8 cellular contexts compared by ENCODE assay signal in genomic region chr3:51386159-51386851, GRCh38. TPM values are rescaled to one million over a fixed set of nuclear protein-coding genes. Genes with fewer than 3 reads are reported as not detected.
A peak's percentile ranks its signal among the peaks of the same experiment; 100 is the strongest.
DNase-seq lines count a peak whose midpoint lies in the region; TF ChIP-seq lines count a peak whose summit lies in the region.

No MANE protein-coding gene starts in this region.

- no peaks in the 10 kb centered on the region for H3K27me3 ChIP-seq in HUES6 (ENCODE audit: control insufficient read depth, insufficient read depth, low read length)
- H3K27me3 ChIP-seq in breast epithelium: no peaks in the 10 kb centered on the region

- peaks cover 54% of the 10 kb centered on the region for H3K4me1 Mint-ChIP-seq in mesothelial cell of epicardium

- peaks cover 2% of the 10 kb centered on the region for H3K36me3 Mint-ChIP-seq in mesothelial cell of epicardium

- CTCF ChIA-PET in AG04449 (lab: Yijun Ruan, JAX): interaction anchor here (0.7 to 4.8 kb wide), 5 partner anchors 12 to 771 kb away, joined by 3 to 38 read pairs (median 10); partner anchors contain the start of gene MAPKAPK3

- no peak overlapping the region for H3K27ac ChIP-seq in HUES6 (ENCODE audit: low read depth, low read length)
- H3K27ac ChIP-seq in breast epithelium: peak overlapping the region; percentile 90 to 97

- DNase-seq in AG04449 (ENCODE audit: low read depth, low spot score): no peak
- DNase-seq in breast epithelium (ENCODE audit: low spot score in 2 of 2): no peak
- DNase-seq in mesothelial cell of epicardium (ENCODE audit: low spot score in 2 of 2, unreplicated experiment in 2 of 2): no peak
- no peak for DNase-seq in NK-92 (lab: John Stamatoyannopoulos, UW; ENCODE audit: unreplicated experiment)
- DNase-seq in RPMI8226: no peak
- DNase-seq in activated gamma-delta T cell (lab: John Stamatoyannopoulos, UW): no peak
- DNase-seq in GM13977 (ENCODE audit: low spot score): no peak

- intact Hi-C loops in breast epithelium (cut with DNase I; ENCODE audit: low total_unique reads): loop anchor here (5.0 kb wide), 1 partner anchor 774 kb away; the partner anchor contains the start of gene CISH

- in situ Hi-C loops in GM13977 (cut with MboI; ENCODE audit: low pct_unique_long_range_greater_than_20kb, low sequenced_read_pairs, unreplicated experiment): no loop called here

- H3K9me3 ChIP-seq in HUES6 (ENCODE audit: control insufficient read depth, insufficient read depth, low read depth, low read length): no peaks in the 10 kb centered on the region
- no peaks in the 10 kb centered on the region for H3K9me3 ChIP-seq in breast epithelium

- peak overlapping the region; percentile 98 for H3K27ac Mint-ChIP-seq in mesothelial cell of epicardium

- peak overlapping the region; percentile 80 for H3K9ac ChIP-seq in HUES6 (ENCODE audit: low read length)

- H3K36me3 ChIP-seq in HUES6 (ENCODE audit: control insufficient read depth, insufficient read depth, low read length) (peaks cover 41% of the 10 kb centered on the region), breast epithelium (no peaks in the 10 kb centered on the region)

- TF ChIP-seq POLR2A in breast epithelium (IDR thresholded peaks at IDR 0.05): no peak

- peak overlapping the region; percentile 97 for H3K4me3 Mint-ChIP-seq in mesothelial cell of epicardium

- H3K4me1 ChIP-seq in HUES6 (ENCODE audit: control insufficient read depth, insufficient read depth, low read length) (peaks cover 27% of the 10 kb centered on the region), breast epithelium (peaks cover 9 to 40% of the 10 kb centered on the region in 2 donors)

- H3K27me3 Mint-ChIP-seq in mesothelial cell of epicardium (ENCODE audit: low read depth): no peaks in the 10 kb centered on the region

- TF ChIP-seq CTCF in AG04449 (IDR thresholded peaks at IDR 0.05; ENCODE audit: insufficient read depth, low read length, missing control alignments): no peak
- TF ChIP-seq CTCF in breast epithelium (IDR thresholded peaks at IDR 0.05): peak in 1 of 3 donors; percentile 19
- no peak for TF ChIP-seq CTCF in mesothelial cell of epicardium (IDR thresholded peaks at IDR 0.05; ENCODE audit: unreplicated experiment)
- TF ChIP-seq CTCF in GM13977 (IDR thresholded peaks at IDR 0.05; ENCODE audit: extremely low read depth, insufficient read depth, missing control alignments): no peak

- no peaks in the 10 kb centered on the region for H3K9me3 Mint-ChIP-seq in mesothelial cell of epicardium

- H3K4me3 ChIP-seq in AG04449 (ENCODE audit: low read depth, low read length) (peak overlapping the region; percentile 84), HUES6 (ENCODE audit: low read depth, low read length) (peak overlapping the region; percentile 94), breast epithelium (peak overlapping the region; percentile 70 to 92 (median 90))

- POLR2A ChIA-PET in AG04449 (lab: Yijun Ruan, JAX): interaction anchor here (0.7 to 1.8 kb wide), 5 partner anchors 12 to 766 kb away, joined by 3 to 9 read pairs (median 3); no protein-coding TSS in a partner anchor

RNA-seq across cellular contexts. Expression of gene MANF, which starts 1.2 kb away (rescaled TPM):
- total RNA-seq in breast epithelium (10 to 100 TPM; 34.2 to 80.6 (median 40.0) TPM), mesothelial cell of epicardium (99.7 to 112 TPM (median 100 TPM) in 3 replicates)

RNA-seq across cellular contexts. Expression of gene RBM15B, which starts 4.8 kb away (rescaled TPM):
- total RNA-seq in breast epithelium (10 to 100 TPM; 24.6 to 32.5 (median 28.7) TPM), mesothelial cell of epicardium (68.3 to 68.8 TPM (median 68.7 TPM) in 3 replicates)
